ENCODE assay signal across 14 cellular contexts in the genomic region with DNA sequence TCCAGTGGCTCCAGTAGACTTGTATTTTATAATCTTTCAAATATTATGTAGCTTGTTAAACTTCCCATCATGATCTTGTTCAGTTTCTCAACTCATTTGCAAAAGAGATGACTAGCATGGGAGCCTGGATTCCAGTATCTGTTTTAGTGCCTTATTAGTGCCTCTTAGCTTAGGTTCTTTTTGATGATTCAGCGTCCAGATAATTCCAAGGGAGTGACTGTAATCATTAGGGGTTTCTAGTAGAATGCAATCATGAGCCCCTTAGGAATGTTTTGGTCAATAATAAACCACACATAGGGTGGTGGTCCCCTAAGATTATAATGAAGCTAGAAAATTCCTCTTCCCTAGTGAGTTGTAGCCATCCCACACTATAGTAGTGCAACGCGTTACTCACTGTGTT. TPM values are rescaled to one million over a fixed set of nuclear protein-coding genes. Genes with fewer than 3 reads are reported as not detected.
DNase-seq lines count a peak whose midpoint lies in the region; ATAC-seq and TF ChIP-seq lines count a peak whose summit lies in the region.
"Had no signal": no experiment of that assay in that cellular context is flagged by ENCODE, and none has a peak within 500 bp of the region (broad histone marks: within the 10 kb centered on the region; RNA-seq: fewer than 3 reads in every experiment).

No MANE protein-coding gene starts in this region.

- H3K27me3 ChIP-seq in RWPE2 (ENCODE audit: insufficient read depth, poor library complexity, severe bottlenecking) = no peaks in the 10 kb centered on the region
- H3K27me3 ChIP-seq in skeletal muscle satellite cell (ENCODE audit: control insufficient read depth, insufficient read depth, low read length) = no peaks in the 10 kb centered on the region

- DNase-seq in DMS53 (lab: John Stamatoyannopoulos, UW) (peak; percentile 12), DMS53 treated with DMSO at 0.1 percent for 48 hours (lab: John Stamatoyannopoulos, UW; ENCODE audit: unreplicated experiment) (no peak), RWPE2 (ENCODE audit: low spot score) (no peak), fibroblast of peridontal ligament (ENCODE audit: extremely low read depth) (peak; percentile 87), globus pallidus (ENCODE audit: low spot score) (no peak), medulla oblongata (ENCODE audit: extremely low spot score) (no peak), SKM-1 (lab: John Stamatoyannopoulos, UW; ENCODE audit: unreplicated experiment) (no peak)
- DNase-seq: 8988T; activated CD4-positive, alpha-beta T cell treated with anti-CD3 and anti-CD28 coated beads, Interleukin-2, amount 50 U/mL, for 4 hours; activated naive CD8-positive, alpha-beta T cell treated with anti-CD3 and anti-CD28 coated beads, Interleukin-2, amount 50 U/mL, for 24 hours; NCI-H2107 had no signal

- ATAC-seq in RWPE2 (ENCODE audit: low read depth) = peak; percentile 76
- ATAC-seq: activated naive CD8-positive, alpha-beta T cell treated with anti-CD3 and anti-CD28 coated beads, Interleukin-2, amount 50 U/mL, for 24 hours; sciatic nerve had no signal

- H3K4me1 ChIP-seq in RWPE2 (ENCODE audit: insufficient read depth, poor library complexity, severe bottlenecking) (peaks cover 56% of the 10 kb centered on the region), skeletal muscle satellite cell (ENCODE audit: control insufficient read depth, insufficient read depth, low read length) (peaks cover 23% of the 10 kb centered on the region)

- peak overlapping the region; percentile 76 for H3K4me2 ChIP-seq in skeletal muscle satellite cell (ENCODE audit: low read length)

- H3K4me3 ChIP-seq in RWPE2 (ENCODE audit: severe bottlenecking) (no peak overlapping the region), skeletal muscle satellite cell (ENCODE audit: low read length) (peak overlapping the region; percentile 19)
- H3K4me3 ChIP-seq: SK-N-MC had no signal

- H3K36me3 ChIP-seq in RWPE2 (ENCODE audit: low read depth) = peaks cover 9% of the 10 kb centered on the region
- H3K36me3 ChIP-seq in skeletal muscle satellite cell (ENCODE audit: insufficient read depth, low read length) = no peaks in the 10 kb centered on the region

- no peak for TF ChIP-seq CTCF in RWPE2 (IDR thresholded peaks at IDR 0.05; ENCODE audit: poor library complexity, severe bottlenecking)

- no peaks in the 10 kb centered on the region for H3K9me3 ChIP-seq in RWPE2 (ENCODE audit: severe bottlenecking)
- no peaks in the 10 kb centered on the region for H3K9me3 ChIP-seq in skeletal muscle satellite cell (replicated peaks; ENCODE audit: low read length)

- H3K27ac ChIP-seq in RWPE2 (ENCODE audit: poor library complexity, severe bottlenecking) = peak overlapping the region; percentile 88
- H3K27ac ChIP-seq: SK-N-MC had no signal

- peak overlapping the region; percentile 31 for H3K9ac ChIP-seq in skeletal muscle satellite cell (ENCODE audit: low read depth, low read length)

RNA-seq across cellular contexts. Expression of a gene that starts 7.0 kb away (rescaled TPM):
- total RNA-seq in skeletal muscle satellite cell (2012; rRNA removed) = 14.2 and 22.6 TPM in 2 replicates

Comparison
In these comparisons a context has a peak if more than half of its experiments do, and no peak if none do; other contexts are left out.
1. DNase-seq: peak in DMS53 (single experiment) and fibroblast of peridontal ligament (single experiment); none in DMS53 treated with DMSO at 0.1 percent for 48 hours (single experiment), RWPE2 (single experiment), globus pallidus (single experiment), medulla oblongata (single experiment) and SKM-1 (single experiment).